ENCODE assay signal across 8 cellular contexts in the genomic region with DNA sequence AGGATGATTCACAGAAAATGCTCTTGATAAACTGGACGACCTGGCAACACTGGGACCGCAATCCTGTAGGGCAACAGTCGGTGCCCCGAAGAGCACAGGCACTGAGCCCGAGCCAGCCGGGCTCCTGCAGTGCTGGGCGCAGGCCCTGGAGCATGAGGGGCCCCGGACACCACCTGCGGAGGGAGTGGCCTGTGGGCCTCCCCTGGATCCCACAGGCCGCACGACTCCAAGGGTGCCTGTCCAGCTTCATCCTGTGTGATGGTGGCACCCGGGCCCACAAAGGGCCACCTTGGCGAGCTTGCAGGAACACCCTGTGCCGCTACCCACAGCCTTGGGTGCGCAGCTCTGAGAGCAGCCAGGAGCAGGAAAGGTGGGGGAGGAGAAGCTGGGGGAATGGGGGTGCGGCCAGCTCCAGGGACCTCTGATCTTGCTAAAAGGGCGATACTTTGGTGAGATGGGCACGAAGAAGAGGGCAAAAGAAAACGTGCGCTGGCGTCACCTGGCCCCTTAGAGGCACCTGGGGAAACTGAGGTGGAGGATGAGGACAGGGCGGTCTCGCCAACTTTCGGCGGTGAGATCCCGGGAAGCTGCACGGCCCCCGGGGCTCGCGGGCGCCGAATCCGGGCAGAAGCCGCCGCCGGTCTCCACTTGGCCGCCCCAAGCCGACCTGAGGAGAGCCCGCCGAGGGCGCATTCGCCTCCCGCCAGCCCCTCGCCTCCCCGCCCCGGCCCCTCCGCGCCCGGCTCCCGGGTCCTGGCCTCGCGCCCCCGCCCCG. TPM values are rescaled to one million over a fixed set of nuclear protein-coding genes. Genes with fewer than 3 reads are reported as not detected.
A peak's percentile ranks its signal among the peaks of the same experiment; 100 is the strongest.
DNase-seq lines count a peak whose midpoint lies in the region; FAIRE-seq and TF ChIP-seq lines count a peak whose summit lies in the region.

No MANE protein-coding gene starts in this region.

- H3K4me3 Mint-ChIP-seq in HFFc6 (peak overlapping the region; percentile 93), brain (peak overlapping the region; percentile 88 to 93 (median 90))

- H3K9me3 Mint-ChIP-seq in HFFc6 (no peaks in the 10 kb centered on the region), brain (peaks cover 0 to 2% (median 0%) of the 10 kb centered on the region in 5 experiments)

- peak overlapping the region in 1 of 2 donors; percentile 69 for H3K9ac ChIP-seq in kidney (ENCODE audit: low read length in 2 of 2)

- H3K4me1 ChIP-seq in kidney (ENCODE audit: control insufficient read depth in 1 of 2, insufficient read depth in 1 of 2, low read depth in 1 of 2, low read length in 2 of 2) = peaks cover 0 to 6% of the 10 kb centered on the region in 2 donors

- DNase-seq in Daoy (ENCODE audit: low read depth) = peak; percentile 32
- no peak for DNase-seq in HFFc6
- peak; percentile 36 for DNase-seq in RPMI8226
- DNase-seq in kidney = peak; percentile 82
- peak; percentile 6 to 16 for DNase-seq in stimulated activated CD4-positive, alpha-beta T cell treated with anti-CD3 and anti-CD28 coated beads, Interleukin-1b, Interleukin-23, amount 100 ng/mL, for 4 hours (ENCODE audit: low read depth in 2 of 2)
- DNase-seq in NCI-H1092 treated with DMSO at 0.1 percent for 48 hours (lab: John Stamatoyannopoulos, UW) = no peak
- no peak for DNase-seq in NCI-H1694 treated with DMSO at 0.1 percent for 48 hours (lab: John Stamatoyannopoulos, UW)

- peaks cover 6% of the 10 kb centered on the region; the same call in 1 of the 2 replicates for H3K36me3 Mint-ChIP-seq in HFFc6 (ENCODE audit: low read depth)
- peaks cover 26% of the 10 kb centered on the region for H3K36me3 Mint-ChIP-seq in brain

- peak overlapping the region; percentile 55 to 75 for H3K4me3 ChIP-seq in kidney (ENCODE audit: low read length in 2 of 2)

- peaks cover 9% of the 10 kb centered on the region; the same call in 1 of the 2 replicates for H3K4me1 Mint-ChIP-seq in HFFc6 (ENCODE audit: low read depth)
- H3K4me1 Mint-ChIP-seq in brain = peaks cover 20% of the 10 kb centered on the region

- H3K27ac ChIP-seq in kidney (ENCODE audit: low read depth in 2 of 2, low read length in 2 of 2) = no peak overlapping the region

- TF ChIP-seq CTCF in HFFc6 (IDR thresholded peaks at IDR 0.05) (no peak), brain (conservative IDR thresholded peaks at IDR 0.05) (no peak), kidney (IDR thresholded peaks at IDR 0.05; ENCODE audit: borderline replicate concordance, extremely low read depth, insufficient read depth) (no peak)

- peak overlapping the region; percentile 83 for H3K27ac Mint-ChIP-seq in HFFc6
- H3K27ac Mint-ChIP-seq in brain = peak overlapping the region in 4 of 5 experiments; percentile 70 to 92 (median 86)

- intact Hi-C loops in kidney (cut with DNase I) = no loop called here

- H3K36me3 ChIP-seq in kidney (ENCODE audit: control insufficient read depth in 1 of 2, insufficient read depth in 2 of 2, low read length in 2 of 2) = peaks cover 7 to 10% of the 10 kb centered on the region in 2 donors

- H3K27me3 Mint-ChIP-seq in HFFc6 (ENCODE audit: insufficient read depth) (no peaks in the 10 kb centered on the region), brain (no peaks in the 10 kb centered on the region)

- H3K9me3 ChIP-seq in kidney (ENCODE audit: control insufficient read depth in 1 of 2, low read length in 2 of 2) = no peaks in the 10 kb centered on the region

- no peak for FAIRE-seq in kidney (lab: Jason Lieb, UNC)

RNA-seq across cellular contexts. Expression of a gene that starts 0.7 kb away (rescaled TPM):
- total RNA-seq in Daoy (2014; rRNA removed; shearing (Covaris generic)) = 23.1 and 25.0 TPM in 2 replicates
- 10 to 100 TPM; 64.6 to 90.7 (median 73.4) TPM for total RNA-seq in HFFc6 (2021; fragmentation: NEBNext Ultra II Directional; extraction: Animal tissue kit (Norgen Biotek cat#: 25700))
- polyA plus RNA-seq in brain (ENCODE audit: insufficient read depth, low read depth, low replicate concordance) (103 TPM), kidney (ENCODE audit: insufficient read depth, low read depth, low replicate concordance) (49.5 TPM)
- 117 TPM for total RNA-seq in kidney

RNA-seq across cellular contexts. Expression of a gene that starts 48.4 kb away (rescaled TPM):
- 9.2 and 11.1 TPM in 2 replicates for total RNA-seq in Daoy (2014; rRNA removed; shearing (Covaris generic))
- 10 to 100 TPM in 3 of 6 experiments, 1 to 10 TPM in 3; 8.2 to 13.5 (median 9.9) TPM for total RNA-seq in HFFc6 (2021; fragmentation: NEBNext Ultra II Directional; extraction: Animal tissue kit (Norgen Biotek cat#: 25700))
- polyA plus RNA-seq in brain (ENCODE audit: insufficient read depth, low read depth, low replicate concordance) (24.3 TPM), kidney (ENCODE audit: insufficient read depth, low read depth, low replicate concordance) (25.3 TPM)
- total RNA-seq in kidney = 36.6 TPM

Comparison
In these comparisons a context has a peak if more than half of its experiments do, and no peak if none do; other contexts are left out.
1. DNase-seq: peak in Daoy (single experiment), RPMI8226 (single experiment), kidney (single experiment) and stimulated activated CD4-positive, alpha-beta T cell treated with anti-CD3 and anti-CD28 coated beads, Interleukin-1b, Interleukin-23, amount 100 ng/mL, for 4 hours (2 of 2); none in HFFc6 (single experiment), NCI-H1092 treated with DMSO at 0.1 percent for 48 hours (single experiment) and NCI-H1694 treated with DMSO at 0.1 percent for 48 hours (single experiment).